In the genomic region with DNA sequence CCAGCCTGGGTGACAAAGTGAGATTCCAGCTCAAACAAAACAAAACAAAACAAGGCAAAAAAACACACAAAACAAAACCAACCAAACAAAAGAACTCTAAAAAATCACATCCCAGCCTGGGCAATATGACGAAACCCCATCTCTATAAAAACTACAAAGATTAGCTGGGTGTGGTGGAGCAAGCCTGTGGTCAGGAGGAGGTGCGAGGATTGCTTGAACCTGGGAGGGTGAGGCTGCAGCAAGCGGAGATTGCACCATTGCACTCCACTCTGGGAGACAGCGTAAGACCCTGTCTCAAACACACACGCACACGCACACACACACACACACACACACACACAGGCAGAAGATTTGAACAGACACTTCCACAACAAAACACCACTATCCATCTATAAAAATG, we compare ENCODE assay signal across 20 cellular contexts.
A peak's percentile ranks its signal among the peaks of the same experiment; 100 is the strongest.
DNase-seq lines count a peak whose midpoint lies in the region; ATAC-seq and TF ChIP-seq lines count a peak whose summit lies in the region.
"Had no signal": no experiment of that assay in that cellular context is flagged by ENCODE, and none has a peak within 500 bp of the region (broad histone marks: within the 10 kb centered on the region; RNA-seq: fewer than 3 reads in every experiment).

No MANE protein-coding gene starts in this region.

- H3K4me3 Mint-ChIP-seq in stimulated activated naive CD8-positive, alpha-beta T cell treated with anti-CD3 and anti-CD28 coated beads, Interleukin-15, amount 100 ng/mL, for 72 hours = no peak overlapping the region
- no peak overlapping the region for H3K4me3 Mint-ChIP-seq in endothelial cell (ENCODE audit: unreplicated experiment)
- H3K4me3 Mint-ChIP-seq: nephron had no signal

- H3K9me3 Mint-ChIP-seq in stimulated activated naive CD8-positive, alpha-beta T cell treated with anti-CD3 and anti-CD28 coated beads, Interleukin-15, amount 100 ng/mL, for 72 hours = no peaks in the 10 kb centered on the region
- H3K9me3 Mint-ChIP-seq in endothelial cell (ENCODE audit: unreplicated experiment) = no peaks in the 10 kb centered on the region
- H3K9me3 Mint-ChIP-seq: H9 had no signal

- TF ChIP-seq CTCF in endothelial cell (IDR thresholded peaks at IDR 0.05; ENCODE audit: unreplicated experiment) = no peak

- H3K36me3 Mint-ChIP-seq in endothelial cell (ENCODE audit: low read depth, unreplicated experiment) = no peaks in the 10 kb centered on the region

- H3K27me3 Mint-ChIP-seq in stimulated activated naive CD8-positive, alpha-beta T cell treated with anti-CD3 and anti-CD28 coated beads, Interleukin-15, amount 100 ng/mL, for 72 hours = no peaks in the 10 kb centered on the region
- H3K27me3 Mint-ChIP-seq in endothelial cell (ENCODE audit: unreplicated experiment) = no peaks in the 10 kb centered on the region

- peak; percentile 43 for ATAC-seq in stimulated activated naive CD8-positive, alpha-beta T cell treated with anti-CD3 and anti-CD28 coated beads, Interleukin-15, amount 100 ng/mL, for 72 hours
- no peak for ATAC-seq in stimulated activated naive CD8-positive, alpha-beta T cell treated with anti-CD3 and anti-CD28 coated beads, Interleukin-15, Interleukin-2, amounts not matched to agents 100 U/mL and 50 U/mL, for 24 hours
- ATAC-seq: right lobe of liver had no signal

- no peak for DNase-seq in stimulated activated naive CD8-positive, alpha-beta T cell treated with anti-CD3 and anti-CD28 coated beads, Interleukin-15, amount 100 ng/mL, for 72 hours
- no peak for DNase-seq in stimulated activated naive CD8-positive, alpha-beta T cell treated with anti-CD3 and anti-CD28 coated beads, Interleukin-15, Interleukin-2, amounts not matched to agents 100 U/mL and 50 U/mL, for 24 hours
- DNase-seq in NCI-H226 = peak; percentile 23
- no peak for DNase-seq in endothelial cell (ENCODE audit: low spot score)
- no peak for DNase-seq in iPS-NIHi11 (ENCODE audit: low spot score)
- DNase-seq in mucosa of gallbladder (ENCODE audit: low spot score) = no peak
- no peak for DNase-seq in hepatic stellate cell (ENCODE audit: low spot score)
- DNase-seq: activated CD4-positive, alpha-beta T cell treated with anti-CD3 and anti-CD28 coated beads, Interleukin-2, amount 50 U/mL, for 1 hour; activated effector memory CD4-positive, alpha-beta T cell treated with Interleukin-2 at 50 U/mL for 16 hours; Caco-2; effector CD8-positive, alpha-beta T cell; esophagus squamous epithelium; H9; Karpas-422; mesendoderm; NCI-H1417; NCI-H510A treated with DMSO at 0.1 percent for 48 hours; right lobe of liver; SW 1271 had no signal

- H3K4me1 Mint-ChIP-seq in stimulated activated naive CD8-positive, alpha-beta T cell treated with anti-CD3 and anti-CD28 coated beads, Interleukin-15, amount 100 ng/mL, for 72 hours = peaks cover 37% of the 10 kb centered on the region
- H3K4me1 Mint-ChIP-seq in endothelial cell (ENCODE audit: unreplicated experiment) = peaks cover 12% of the 10 kb centered on the region

- H3K27ac Mint-ChIP-seq in stimulated activated naive CD8-positive, alpha-beta T cell treated with anti-CD3 and anti-CD28 coated beads, Interleukin-15, amount 100 ng/mL, for 72 hours = peak overlapping the region; percentile 31 to 75
- peak overlapping the region; percentile 16 for H3K27ac Mint-ChIP-seq in endothelial cell (ENCODE audit: unreplicated experiment)
